ENCODE assay signal across 14 cellular contexts in the genomic region with DNA sequence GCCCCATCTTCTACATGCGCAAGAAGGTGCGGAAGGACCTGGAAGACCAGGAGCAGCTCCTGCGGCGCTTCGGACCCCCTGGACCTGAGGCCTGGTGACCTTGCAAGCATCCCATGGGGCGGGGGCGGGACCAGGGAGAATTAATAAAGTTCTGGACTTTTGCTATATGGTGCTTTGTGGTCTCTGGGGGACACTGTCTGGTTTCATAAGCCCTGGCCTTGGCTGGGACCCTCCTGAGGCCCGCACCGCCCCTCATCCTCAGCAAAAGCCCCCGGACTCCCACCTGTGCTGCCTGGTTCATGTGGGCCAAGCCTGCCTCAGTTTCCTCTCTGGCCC. TPM values are rescaled to one million over a fixed set of nuclear protein-coding genes. Genes with fewer than 3 reads are reported as not detected.
"Had no signal": no experiment of that assay in that cellular context is flagged by ENCODE, and none has a peak within 500 bp of the region (broad histone marks: within the 10 kb centered on the region; RNA-seq: fewer than 3 reads in every experiment).

No MANE protein-coding gene starts in this region.

- H3K4me1 ChIP-seq: parathyroid adenoma had no signal

- DNase-seq: activated CD4-positive, alpha-beta T cell treated with anti-CD3 and anti-CD28 coated beads for 36 hours; activated CD4-positive, alpha-beta T cell treated with anti-CD3 and anti-CD28 coated beads, Interleukin-2, amount 50 U/mL, for 48 hours; amniotic stem cell; effector CD8-positive, alpha-beta T cell; esophagus squamous epithelium; heart right ventricle; left ventricle myocardium superior; naive thymus-derived CD4-positive, alpha-beta T cell; stimulated activated naive CD4-positive, alpha-beta T cell treated with Interleukin-2 at 50 U/mL for 16 hours; thyroid gland had no signal

- H3K79me2 ChIP-seq: parathyroid adenoma had no signal

- H3K9me3 ChIP-seq: esophagus squamous epithelium, heart right ventricle, thyroid gland had no signal

- H3K4me3 ChIP-seq: esophagus squamous epithelium, heart right ventricle, thyroid gland had no signal

- H3K36me3 ChIP-seq: esophagus squamous epithelium, thyroid gland had no signal

- H2AFZ ChIP-seq: parathyroid adenoma had no signal

- H3K27ac ChIP-seq: esophagus squamous epithelium, heart right ventricle, parathyroid adenoma, thyroid gland had no signal

- H3K9ac ChIP-seq: parathyroid adenoma had no signal

RNA-seq across cellular contexts. Expression of a gene that starts 0.9 kb away (rescaled TPM):
- total RNA-seq: chondrocyte, left ventricle myocardium superior, subcutaneous adipose tissue, thyroid gland had no signal

RNA-seq across cellular contexts. Expression of a gene that starts 14.9 kb away (rescaled TPM):
- total RNA-seq: chondrocyte, subcutaneous adipose tissue had no signal
- polyA plus RNA-seq: naive thymus-derived CD4-positive, alpha-beta T cell had no signal

RNA-seq across cellular contexts. Expression of a gene that starts 52.4 kb away (rescaled TPM):
- total RNA-seq: mononuclear cell had no signal
